ENCODE assay signal across 9 cellular contexts in genomic region chr4:7103599-7104365, GRCh38. TPM values are rescaled to one million over a fixed set of nuclear protein-coding genes. Genes with fewer than 3 reads are reported as not detected.
DNase-seq lines count a peak whose midpoint lies in the region; FAIRE-seq and TF ChIP-seq lines count a peak whose summit lies in the region.
"Had no signal": no experiment of that assay in that cellular context is flagged by ENCODE, and none has a peak within 500 bp of the region (broad histone marks: within the 10 kb centered on the region; RNA-seq: fewer than 3 reads in every experiment).

No MANE protein-coding gene starts in this region.

- H3K27me3 ChIP-seq in Peyer's patch (no peaks in the 10 kb centered on the region), endothelial cell of umbilical vein (ENCODE audit: control insufficient read depth in 2 of 2, insufficient read depth in 2 of 2, low read length in 2 of 2) (no peaks in the 10 kb centered on the region)

- dilution Hi-C loops in endothelial cell of umbilical vein (cut with MboI; ENCODE audit: extremely low pct_ligation_motif_present, low sequenced_read_pairs): no loop called here

- no peaks in the 10 kb centered on the region for H3K9me3 Mint-ChIP-seq in nephron

- DNase-seq in DMS 273 (lab: John Stamatoyannopoulos, UW; ENCODE audit: unreplicated experiment): peak; percentile 59
- DNase-seq in DMS 273 treated with DMSO at 0.1 percent for 48 hours (lab: John Stamatoyannopoulos, UW): no peak
- DNase-seq in Peyer's patch: peak; percentile 28 to 91 (median 91)
- peak; percentile 52 for DNase-seq in endothelial cell of umbilical vein (ENCODE audit: low read depth, low spot score)
- DNase-seq in cerebellar nuclear complex (lab: John Stamatoyannopoulos, UW): no peak
- no peak for DNase-seq in GM19239 (ENCODE audit: insufficient read length, low spot score)
- DNase-seq in T-helper 9 cell: no peak

- no peaks in the 10 kb centered on the region for H3K9me3 ChIP-seq in Peyer's patch
- no peaks in the 10 kb centered on the region for H3K9me3 ChIP-seq in endothelial cell of umbilical vein (replicated peaks; ENCODE audit: control insufficient read depth, insufficient read depth, low read length)

- H3K9me1 ChIP-seq in endothelial cell of umbilical vein (replicated peaks; ENCODE audit: control insufficient read depth, extremely low read depth, insufficient read depth, low read length): no peaks in the 10 kb centered on the region

- peak overlapping the region; percentile 38 to 75 (median 58) for H3K4me3 ChIP-seq in Peyer's patch
- peak overlapping the region in 1 of 3 experiments; percentile 48 for H3K4me3 ChIP-seq in endothelial cell of umbilical vein (replicated peaks in 1 of 3; ENCODE audit: insufficient read depth in 1 of 3, low read depth in 1 of 3, low read length in 3 of 3)

- peak overlapping the region; percentile 77 for H3K4me2 ChIP-seq in endothelial cell of umbilical vein (ENCODE audit: insufficient read depth, low read length)

- peaks cover 16% of the 10 kb centered on the region for H3K27me3 Mint-ChIP-seq in nephron (ENCODE audit: low read depth)

- H3K9ac ChIP-seq in endothelial cell of umbilical vein (replicated peaks; ENCODE audit: extremely low read depth, insufficient read depth, low read length): no peak overlapping the region

- intact Hi-C loops in endothelial cell of umbilical vein (cut with micrococcal nuclease): loop anchor here (5.0 kb wide), 1 partner anchor 54 kb away; no protein-coding TSS in a partner anchor

- no peaks in the 10 kb centered on the region for H4K20me1 ChIP-seq in endothelial cell of umbilical vein (replicated peaks; ENCODE audit: control insufficient read depth, extremely low read depth, insufficient read depth, low read length)

- H3K4me1 ChIP-seq in Peyer's patch: peaks cover 0 to 28% (median 10%) of the 10 kb centered on the region in 4 donors
- H3K4me1 ChIP-seq in endothelial cell of umbilical vein (ENCODE audit: control insufficient read depth, extremely low read depth, insufficient read depth, low read length): peaks cover 8% of the 10 kb centered on the region

- H3K4me3 Mint-ChIP-seq in nephron: peak overlapping the region; percentile 75 to 88 (median 88)

- POLR2A ChIA-PET in endothelial cell of umbilical vein (lab: Charles Lee): no interaction called here

- peak overlapping the region; percentile 97 for H2AFZ ChIP-seq in endothelial cell of umbilical vein (ENCODE audit: low read depth, low read length)

- H3K79me2 ChIP-seq in endothelial cell of umbilical vein (ENCODE audit: control insufficient read depth, insufficient read depth, low read length): no peaks in the 10 kb centered on the region

- peak overlapping the region; percentile 73 to 96 (median 84) for H3K27ac ChIP-seq in Peyer's patch
- no peak overlapping the region for H3K27ac ChIP-seq in endothelial cell of umbilical vein (ENCODE audit: insufficient read depth, low read depth, low read length)

- peak overlapping the region; percentile 85 to 90 (median 86) for H3K27ac Mint-ChIP-seq in nephron

- H3K36me3 ChIP-seq in Peyer's patch (no peaks in the 10 kb centered on the region), endothelial cell of umbilical vein (ENCODE audit: control insufficient read depth in 2 of 2, extremely low read depth in 1 of 2, insufficient read depth in 2 of 2, low read length in 2 of 2) (no peaks in the 10 kb centered on the region)

- H3K4me1 Mint-ChIP-seq in nephron: peaks cover 29% of the 10 kb centered on the region

- FAIRE-seq in endothelial cell of umbilical vein (lab: Jason Lieb, UNC): peak; percentile 47
- no peak for FAIRE-seq in GM19239 (lab: Jason Lieb, UNC)
- FAIRE-seq: A204.1 had no signal

- TF ChIP-seq CTCF in Peyer's patch (IDR thresholded peaks at IDR 0.05) (no peak), endothelial cell of umbilical vein (IDR thresholded peaks at IDR 0.05; ENCODE audit: extremely low read depth in 1 of 2, insufficient read depth in 1 of 2, low read depth in 1 of 2, low read length in 2 of 2) (no peak), nephron (IDR thresholded peaks at IDR 0.05; ENCODE audit: unreplicated experiment in 3 of 3) (no peak)

- CTCF ChIA-PET in endothelial cell of umbilical vein (lab: Charles Lee): interaction anchor here (1.2 to 2.1 kb wide), 4 partner anchors 20 to 231 kb away, joined by 3 to 8 read pairs (median 4); partner anchors contain the start of gene TADA2B

- BruUV-seq in endothelial cell of umbilical vein (replicated peaks; lab: Mats Ljungman, UMichigan): no TSS peak

- H3K36me3 Mint-ChIP-seq in nephron (ENCODE audit: low read depth): no peaks in the 10 kb centered on the region

- TF ChIP-seq POLR2A in Peyer's patch (IDR thresholded peaks at IDR 0.05): peak in 1 of 2 donors; percentile 42
- no peak for TF ChIP-seq POLR2A in endothelial cell of umbilical vein (IDR thresholded peaks at IDR 0.05; ENCODE audit: low read depth, low read length)

TF ChIP-seq in endothelial cell of umbilical vein, 7 proteins besides CTCF, POLR2A, EP300 and RAD21:
- TF ChIP-seq FOS (IDR thresholded peaks at IDR 0.05; ENCODE audit: borderline replicate concordance, insufficient read depth, low read length) (no peak), MAX (IDR thresholded peaks at IDR 0.05; ENCODE audit: insufficient read depth, insufficient read length) (no peak)

RNA-seq across cellular contexts. Expression of gene GRPEL1, which starts 35.9 kb away (rescaled TPM):
- total RNA-seq in Peyer's patch: 10 to 100 TPM; 13.2 to 35.4 (median 17.8) TPM
- total RNA-seq in endothelial cell of umbilical vein: 42.6 and 47.3 TPM in 2 replicates
- polyA plus RNA-seq in endothelial cell of umbilical vein: 14.3 and 17.3 TPM in 2 replicates
- polyA plus RNA-seq in endothelial cell of umbilical vein (2011; cell fraction: cytosol; rRNA removed): 33.0 and 38.6 TPM in 2 replicates
- polyA plus RNA-seq in endothelial cell of umbilical vein (2011; cell fraction: nucleus; rRNA removed): 19.3 and 26.0 TPM in 2 replicates
- polyA plus RNA-seq in endothelial cell of umbilical vein (2012): 41.7 and 57.8 TPM in 2 replicates
- 18.9 and 24.6 TPM in 2 replicates for polyA minus RNA-seq in endothelial cell of umbilical vein
- 20.1 TPM for polyA minus RNA-seq in endothelial cell of umbilical vein (2011; cell fraction: cytosol; rRNA and poly(A)+ RNA removed)
- 11.0 and 14.2 TPM in 2 replicates for polyA minus RNA-seq in endothelial cell of umbilical vein (2011; cell fraction: nucleus; rRNA and poly(A)+ RNA removed)

Comparison
In these comparisons a context has a peak if more than half of its experiments do, and no peak if none do; other contexts are left out.
1. DNase-seq: peak in DMS 273 (single experiment), Peyer's patch (3 of 3) and endothelial cell of umbilical vein (single experiment); none in DMS 273 treated with DMSO at 0.1 percent for 48 hours (single experiment), cerebellar nuclear complex (0 of 2), GM19239 (single experiment) and T-helper 9 cell (single experiment).